In the genomic region with DNA sequence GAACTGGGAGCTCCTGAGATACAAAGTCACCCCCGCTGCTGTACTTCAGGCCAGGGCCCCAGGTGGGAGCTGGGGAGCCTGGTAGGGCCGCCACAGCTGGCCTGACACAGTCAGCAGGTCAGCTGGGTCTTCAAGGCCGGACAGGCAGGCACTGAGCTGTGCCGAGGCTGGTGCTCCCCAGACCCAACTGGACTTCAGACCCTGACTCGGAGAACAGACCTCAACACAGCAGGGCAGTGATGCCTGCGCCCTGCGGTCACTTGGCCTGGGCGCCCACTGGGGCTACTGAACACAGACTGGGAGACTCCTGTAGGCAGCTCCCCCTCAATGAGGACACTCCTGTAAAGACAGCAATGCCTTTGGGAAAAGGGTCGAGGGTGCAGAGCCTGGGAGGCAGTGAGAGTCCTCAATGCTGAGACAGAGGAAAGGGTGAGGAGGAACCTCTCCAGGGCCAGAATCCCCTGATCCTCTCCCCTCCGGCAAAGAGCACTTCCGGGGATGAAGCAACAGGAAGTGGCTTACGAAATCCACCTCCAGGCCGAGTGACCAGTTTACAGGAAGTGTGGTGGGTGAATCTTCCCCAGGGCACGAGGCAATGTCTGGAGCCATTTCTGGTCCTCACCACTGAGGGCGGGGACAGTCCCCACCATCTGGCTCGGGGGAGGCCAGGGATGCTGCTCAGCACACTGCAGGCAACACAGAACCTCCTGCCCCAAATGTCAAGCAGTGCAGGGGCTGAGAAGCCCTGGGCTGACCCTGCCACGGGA, we compare ENCODE assay signal across 1 cellular context.
TF ChIP-seq lines count a peak whose summit lies in the region.

No MANE protein-coding gene starts in this region.

TF ChIP-seq in K562, 482 proteins besides CTCF, POLR2A, EP300 and RAD21 (continues in another document):
- TF ChIP-seq RNF2 (IDR thresholded peaks at IDR 0.05) (0 out of 2 replicates have a peak, but pooled peaks have one; percentile 48), MTA1 (IDR thresholded peaks at IDR 0.05; ENCODE audit: borderline replicate concordance) (no peak), KAT7 (CRISPR knock-in tag; IDR thresholded peaks at IDR 0.05; ENCODE audit: borderline replicate concordance) (no peak), RBM39 (optimal IDR thresholded peaks at IDR 0.05; ENCODE audit: low read depth, low read length) (no peak), CTBP1 (IDR thresholded peaks at IDR 0.05; ENCODE audit: borderline replicate concordance) (peak; percentile 78), SRF (CRISPR knock-in tag; IDR thresholded peaks at IDR 0.05) (no peak), ZKSCAN8 (CRISPR knock-in tag; IDR thresholded peaks at IDR 0.05) (peak; percentile 22; the same call in 1 of the 2 replicates), ZNF431 (CRISPR knock-in tag; IDR thresholded peaks at IDR 0.05) (no peak), TAF7 (tag; IDR thresholded peaks at IDR 0.05) (no peak), RHOXF2B (CRISPR knock-in tag; conservative IDR thresholded peaks at IDR 0.05) (no peak), PCBP2 (IDR thresholded peaks at IDR 0.05; ENCODE audit: low read depth, low read length, poor library complexity, severe bottlenecking) (no peak), NCOA4 (IDR thresholded peaks at IDR 0.05; ENCODE audit: partially characterized antibody) (no peak), HSF4 (CRISPR knock-in tag; IDR thresholded peaks at IDR 0.05; ENCODE audit: borderline replicate concordance) (no peak), PHTF2 (CRISPR knock-in tag; IDR thresholded peaks at IDR 0.05) (no peak), CC2D1A (IDR thresholded peaks at IDR 0.05) (no peak), NCOA2 (IDR thresholded peaks at IDR 0.05; ENCODE audit: partially characterized antibody in 2 of 2) (no peak), CBX2 (IDR thresholded peaks at IDR 0.05; ENCODE audit: insufficient read depth, low read length, poor library complexity, severe bottlenecking) (no peak), SNRNP70 (optimal IDR thresholded peaks at IDR 0.05; ENCODE audit: low read depth, low read length) (no peak), NONO (IDR thresholded peaks at IDR 0.05; ENCODE audit: low read depth in 2 of 2, low read length in 1 of 2) (no peak), ZNF184 (CRISPR knock-in tag; IDR thresholded peaks at IDR 0.05) (no peak), GTF2F1 (IDR thresholded peaks at IDR 0.05; ENCODE audit: low read depth, low read length) (no peak), SMC3 (conservative IDR thresholded peaks at IDR 0.05; ENCODE audit: insufficient read depth, low read depth, low read length) (no peak), FOXK1 (CRISPR knock-in tag; IDR thresholded peaks at IDR 0.05; ENCODE audit: borderline replicate concordance) (no peak), ZFX (CRISPR knock-in tag; IDR thresholded peaks at IDR 0.05) (no peak; the same call in 1 of the 2 replicates), MTA2 (IDR thresholded peaks at IDR 0.05; ENCODE audit: low read depth) (no peak), ZNF830 (CRISPR knock-in tag; IDR thresholded peaks at IDR 0.05) (no peak), NRF1 (conservative IDR thresholded peaks at IDR 0.05 in 1 of 2, IDR thresholded peaks at IDR 0.05 in 1 of 2) (no peak), ZBED1 (IDR thresholded peaks at IDR 0.05) (no peak), MED1 (CRISPR knock-in tag; IDR thresholded peaks at IDR 0.05; ENCODE audit: borderline replicate concordance) (no peak), NCOA6 (IDR thresholded peaks at IDR 0.05) (no peak), PHB (CRISPR knock-in tag; IDR thresholded peaks at IDR 0.05) (no peak), SPI1 (IDR thresholded peaks at IDR 0.05; ENCODE audit: borderline replicate concordance, low read depth, low read length) (peak; percentile 80), NR2C2 (CRISPR knock-in tag; IDR thresholded peaks at IDR 0.05) (peak; percentile 21; the same call in 1 of the 2 replicates), NR2C2 (tag; IDR thresholded peaks at IDR 0.05) (peak; percentile 84; the same call in 1 of the 2 replicates), OTX1 (CRISPR knock-in tag; IDR thresholded peaks at IDR 0.05) (no peak)
- TF ChIP-seq, protein P1, sequence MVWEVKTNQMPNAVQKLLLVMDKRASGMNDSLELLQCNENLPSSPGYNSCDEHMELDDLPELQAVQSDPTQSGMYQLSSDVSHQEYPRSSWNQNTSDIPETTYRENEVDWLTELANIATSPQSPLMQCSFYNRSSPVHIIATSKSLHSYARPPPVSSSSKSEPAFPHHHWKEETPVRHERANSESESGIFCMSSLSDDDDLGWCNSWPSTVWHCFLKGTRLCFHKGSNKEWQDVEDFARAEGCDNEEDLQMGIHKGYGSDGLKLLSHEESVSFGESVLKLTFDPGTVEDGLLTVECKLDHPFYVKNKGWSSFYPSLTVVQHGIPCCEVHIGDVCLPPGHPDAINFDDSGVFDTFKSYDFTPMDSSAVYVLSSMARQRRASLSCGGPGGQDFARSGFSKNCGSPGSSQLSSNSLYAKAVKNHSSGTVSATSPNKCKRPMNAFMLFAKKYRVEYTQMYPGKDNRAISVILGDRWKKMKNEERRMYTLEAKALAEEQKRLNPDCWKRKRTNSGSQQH (CRISPR knock-in tag; IDR thresholded peaks at IDR 0.05), result no peak
- TF ChIP-seq, protein P2, sequence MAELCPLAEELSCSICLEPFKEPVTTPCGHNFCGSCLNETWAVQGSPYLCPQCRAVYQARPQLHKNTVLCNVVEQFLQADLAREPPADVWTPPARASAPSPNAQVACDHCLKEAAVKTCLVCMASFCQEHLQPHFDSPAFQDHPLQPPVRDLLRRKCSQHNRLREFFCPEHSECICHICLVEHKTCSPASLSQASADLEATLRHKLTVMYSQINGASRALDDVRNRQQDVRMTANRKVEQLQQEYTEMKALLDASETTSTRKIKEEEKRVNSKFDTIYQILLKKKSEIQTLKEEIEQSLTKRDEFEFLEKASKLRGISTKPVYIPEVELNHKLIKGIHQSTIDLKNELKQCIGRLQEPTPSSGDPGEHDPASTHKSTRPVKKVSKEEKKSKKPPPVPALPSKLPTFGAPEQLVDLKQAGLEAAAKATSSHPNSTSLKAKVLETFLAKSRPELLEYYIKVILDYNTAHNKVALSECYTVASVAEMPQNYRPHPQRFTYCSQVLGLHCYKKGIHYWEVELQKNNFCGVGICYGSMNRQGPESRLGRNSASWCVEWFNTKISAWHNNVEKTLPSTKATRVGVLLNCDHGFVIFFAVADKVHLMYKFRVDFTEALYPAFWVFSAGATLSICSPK (IDR thresholded peaks at IDR 0.05; ENCODE audit: borderline replicate concordance), result no peak
- TF ChIP-seq, protein P3, sequence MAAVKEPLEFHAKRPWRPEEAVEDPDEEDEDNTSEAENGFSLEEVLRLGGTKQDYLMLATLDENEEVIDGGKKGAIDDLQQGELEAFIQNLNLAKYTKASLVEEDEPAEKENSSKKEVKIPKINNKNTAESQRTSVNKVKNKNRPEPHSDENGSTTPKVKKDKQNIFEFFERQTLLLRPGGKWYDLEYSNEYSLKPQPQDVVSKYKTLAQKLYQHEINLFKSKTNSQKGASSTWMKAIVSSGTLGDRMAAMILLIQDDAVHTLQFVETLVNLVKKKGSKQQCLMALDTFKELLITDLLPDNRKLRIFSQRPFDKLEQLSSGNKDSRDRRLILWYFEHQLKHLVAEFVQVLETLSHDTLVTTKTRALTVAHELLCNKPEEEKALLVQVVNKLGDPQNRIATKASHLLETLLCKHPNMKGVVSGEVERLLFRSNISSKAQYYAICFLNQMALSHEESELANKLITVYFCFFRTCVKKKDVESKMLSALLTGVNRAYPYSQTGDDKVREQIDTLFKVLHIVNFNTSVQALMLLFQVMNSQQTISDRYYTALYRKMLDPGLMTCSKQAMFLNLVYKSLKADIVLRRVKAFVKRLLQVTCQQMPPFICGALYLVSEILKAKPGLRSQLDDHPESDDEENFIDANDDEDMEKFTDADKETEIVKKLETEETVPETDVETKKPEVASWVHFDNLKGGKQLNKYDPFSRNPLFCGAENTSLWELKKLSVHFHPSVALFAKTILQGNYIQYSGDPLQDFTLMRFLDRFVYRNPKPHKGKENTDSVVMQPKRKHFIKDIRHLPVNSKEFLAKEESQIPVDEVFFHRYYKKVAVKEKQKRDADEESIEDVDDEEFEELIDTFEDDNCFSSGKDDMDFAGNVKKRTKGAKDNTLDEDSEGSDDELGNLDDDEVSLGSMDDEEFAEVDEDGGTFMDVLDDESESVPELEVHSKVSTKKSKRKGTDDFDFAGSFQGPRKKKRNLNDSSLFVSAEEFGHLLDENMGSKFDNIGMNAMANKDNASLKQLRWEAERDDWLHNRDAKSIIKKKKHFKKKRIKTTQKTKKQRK (IDR thresholded peaks at IDR 0.05; ENCODE audit: borderline replicate concordance, low read depth, low read length), result no peak
- TF ChIP-seq, protein P4, sequence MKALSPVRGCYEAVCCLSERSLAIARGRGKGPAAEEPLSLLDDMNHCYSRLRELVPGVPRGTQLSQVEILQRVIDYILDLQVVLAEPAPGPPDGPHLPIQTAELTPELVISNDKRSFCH (CRISPR knock-in tag; IDR thresholded peaks at IDR 0.05), result no peak
- TF ChIP-seq, protein P4 (tag; IDR thresholded peaks at IDR 0.05), result no peak
- TF ChIP-seq, protein P5, sequence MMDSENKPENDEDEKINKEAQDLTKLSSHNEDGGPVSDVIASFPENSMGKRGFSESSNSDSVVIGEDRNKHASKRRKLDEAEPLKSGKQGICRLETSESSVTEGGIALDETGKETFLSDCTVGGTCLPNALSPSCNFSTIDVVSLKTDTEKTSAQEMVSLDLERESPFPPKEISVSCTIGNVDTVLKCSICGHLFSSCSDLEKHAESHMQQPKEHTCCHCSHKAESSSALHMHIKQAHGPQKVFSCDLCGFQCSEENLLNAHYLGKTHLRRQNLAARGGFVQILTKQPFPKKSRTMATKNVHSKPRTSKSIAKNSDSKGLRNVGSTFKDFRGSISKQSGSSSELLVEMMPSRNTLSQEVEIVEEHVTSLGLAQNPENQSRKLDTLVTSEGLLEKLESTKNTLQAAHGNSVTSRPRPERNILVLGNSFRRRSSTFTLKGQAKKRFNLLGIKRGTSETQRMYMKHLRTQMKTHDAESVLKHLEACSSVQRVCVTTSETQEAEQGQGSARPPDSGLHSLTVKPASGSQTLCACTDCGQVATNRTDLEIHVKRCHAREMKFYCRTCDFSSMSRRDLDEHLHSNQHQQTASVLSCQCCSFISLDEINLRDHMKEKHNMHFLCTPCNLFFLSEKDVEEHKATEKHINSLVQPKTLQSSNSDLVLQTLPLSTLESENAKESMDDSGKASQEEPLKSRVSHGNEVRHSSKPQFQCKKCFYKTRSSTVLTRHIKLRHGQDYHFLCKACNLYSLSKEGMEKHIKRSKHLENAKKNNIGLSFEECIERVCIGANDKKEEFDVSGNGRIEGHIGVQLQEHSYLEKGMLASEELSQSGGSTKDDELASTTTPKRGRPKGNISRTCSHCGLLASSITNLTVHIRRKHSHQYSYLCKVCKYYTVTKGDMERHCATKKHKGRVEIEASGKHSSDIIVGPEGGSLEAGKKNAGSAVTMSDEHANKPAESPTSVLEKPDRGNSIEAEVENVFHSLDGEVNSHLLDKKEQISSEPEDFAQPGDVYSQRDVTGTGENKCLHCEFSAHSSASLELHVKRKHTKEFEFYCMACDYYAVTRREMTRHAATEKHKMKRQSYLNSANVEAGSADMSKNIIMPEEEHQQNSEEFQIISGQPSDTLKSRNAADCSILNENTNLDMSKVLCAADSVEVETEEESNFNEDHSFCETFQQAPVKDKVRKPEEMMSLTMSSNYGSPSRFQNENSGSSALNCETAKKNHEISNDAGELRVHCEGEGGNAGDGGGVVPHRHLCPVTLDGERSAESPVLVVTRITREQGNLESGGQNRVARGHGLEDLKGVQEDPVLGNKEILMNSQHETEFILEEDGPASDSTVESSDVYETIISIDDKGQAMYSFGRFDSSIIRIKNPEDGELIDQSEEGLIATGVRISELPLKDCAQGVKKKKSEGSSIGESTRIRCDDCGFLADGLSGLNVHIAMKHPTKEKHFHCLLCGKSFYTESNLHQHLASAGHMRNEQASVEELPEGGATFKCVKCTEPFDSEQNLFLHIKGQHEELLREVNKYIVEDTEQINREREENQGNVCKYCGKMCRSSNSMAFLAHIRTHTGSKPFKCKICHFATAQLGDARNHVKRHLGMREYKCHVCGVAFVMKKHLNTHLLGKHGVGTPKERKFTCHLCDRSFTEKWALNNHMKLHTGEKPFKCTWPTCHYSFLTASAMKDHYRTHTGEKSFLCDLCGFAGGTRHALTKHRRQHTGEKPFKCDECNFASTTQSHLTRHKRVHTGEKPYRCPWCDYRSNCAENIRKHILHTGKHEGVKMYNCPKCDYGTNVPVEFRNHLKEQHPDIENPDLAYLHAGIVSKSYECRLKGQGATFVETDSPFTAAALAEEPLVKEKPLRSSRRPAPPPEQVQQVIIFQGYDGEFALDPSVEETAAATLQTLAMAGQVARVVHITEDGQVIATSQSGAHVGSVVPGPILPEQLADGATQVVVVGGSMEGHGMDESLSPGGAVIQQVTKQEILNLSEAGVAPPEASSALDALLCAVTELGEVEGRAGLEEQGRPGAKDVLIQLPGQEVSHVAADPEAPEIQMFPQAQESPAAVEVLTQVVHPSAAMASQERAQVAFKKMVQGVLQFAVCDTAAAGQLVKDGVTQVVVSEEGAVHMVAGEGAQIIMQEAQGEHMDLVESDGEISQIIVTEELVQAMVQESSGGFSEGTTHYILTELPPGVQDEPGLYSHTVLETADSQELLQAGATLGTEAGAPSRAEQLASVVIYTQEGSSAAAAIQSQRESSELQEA (IDR thresholded peaks at IDR 0.05; ENCODE audit: low read depth), result no peak
- TF ChIP-seq, protein P6, sequence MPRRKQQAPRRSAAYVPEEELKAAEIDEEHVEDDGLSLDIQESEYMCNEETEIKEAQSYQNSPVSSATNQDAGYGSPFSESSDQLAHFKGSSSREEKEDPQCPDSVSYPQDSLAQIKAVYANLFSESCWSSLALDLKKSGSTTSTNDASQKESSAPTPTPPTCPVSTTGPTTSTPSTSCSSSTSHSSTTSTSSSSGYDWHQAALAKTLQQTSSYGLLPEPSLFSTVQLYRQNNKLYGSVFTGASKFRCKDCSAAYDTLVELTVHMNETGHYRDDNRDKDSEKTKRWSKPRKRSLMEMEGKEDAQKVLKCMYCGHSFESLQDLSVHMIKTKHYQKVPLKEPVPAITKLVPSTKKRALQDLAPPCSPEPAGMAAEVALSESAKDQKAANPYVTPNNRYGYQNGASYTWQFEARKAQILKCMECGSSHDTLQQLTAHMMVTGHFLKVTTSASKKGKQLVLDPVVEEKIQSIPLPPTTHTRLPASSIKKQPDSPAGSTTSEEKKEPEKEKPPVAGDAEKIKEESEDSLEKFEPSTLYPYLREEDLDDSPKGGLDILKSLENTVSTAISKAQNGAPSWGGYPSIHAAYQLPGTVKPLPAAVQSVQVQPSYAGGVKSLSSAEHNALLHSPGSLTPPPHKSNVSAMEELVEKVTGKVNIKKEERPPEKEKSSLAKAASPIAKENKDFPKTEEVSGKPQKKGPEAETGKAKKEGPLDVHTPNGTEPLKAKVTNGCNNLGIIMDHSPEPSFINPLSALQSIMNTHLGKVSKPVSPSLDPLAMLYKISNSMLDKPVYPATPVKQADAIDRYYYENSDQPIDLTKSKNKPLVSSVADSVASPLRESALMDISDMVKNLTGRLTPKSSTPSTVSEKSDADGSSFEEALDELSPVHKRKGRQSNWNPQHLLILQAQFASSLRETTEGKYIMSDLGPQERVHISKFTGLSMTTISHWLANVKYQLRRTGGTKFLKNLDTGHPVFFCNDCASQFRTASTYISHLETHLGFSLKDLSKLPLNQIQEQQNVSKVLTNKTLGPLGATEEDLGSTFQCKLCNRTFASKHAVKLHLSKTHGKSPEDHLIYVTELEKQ (CRISPR knock-in tag; IDR thresholded peaks at IDR 0.05), result no peak
- TF ChIP-seq, protein P7, sequence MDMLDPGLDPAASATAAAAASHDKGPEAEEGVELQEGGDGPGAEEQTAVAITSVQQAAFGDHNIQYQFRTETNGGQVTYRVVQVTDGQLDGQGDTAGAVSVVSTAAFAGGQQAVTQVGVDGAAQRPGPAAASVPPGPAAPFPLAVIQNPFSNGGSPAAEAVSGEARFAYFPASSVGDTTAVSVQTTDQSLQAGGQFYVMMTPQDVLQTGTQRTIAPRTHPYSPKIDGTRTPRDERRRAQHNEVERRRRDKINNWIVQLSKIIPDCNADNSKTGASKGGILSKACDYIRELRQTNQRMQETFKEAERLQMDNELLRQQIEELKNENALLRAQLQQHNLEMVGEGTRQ (CRISPR knock-in tag; IDR thresholded peaks at IDR 0.05), result no peak
